24 cellular contexts compared by ENCODE assay signal in genomic region chr21:38775733-38776132, GRCh38.
"Had no signal": no experiment of that assay in that cellular context is flagged by ENCODE, and none has a peak within 500 bp of the region (broad histone marks: within the 10 kb centered on the region; RNA-seq: fewer than 3 reads in every experiment).

No MANE protein-coding gene starts in this region.

- H3K4me3 ChIP-seq: dorsolateral prefrontal cortex, prostate gland, upper lobe of right lung had no signal

- H3K4me1 Mint-ChIP-seq: WTC11 had no signal

- H3K9me3 ChIP-seq: prostate gland, upper lobe of right lung had no signal

- H3K4me3 Mint-ChIP-seq: activated CD4-positive, alpha-beta memory T cell treated with anti-CD3 and anti-CD28 coated beads for 36 hours; activated CD4-positive, alpha-beta T cell treated with anti-CD3 and anti-CD28 coated beads for 36 hours; activated CD8-positive, alpha-beta memory T cell treated with anti-CD3 and anti-CD28 coated beads, Interleukin-2, amount 10 ng/mL, durations not matched to agents 7 days and 5 days; activated naive CD8-positive, alpha-beta T cell; brain; endodermal cell; memory B cell; stimulated activated naive CD8-positive, alpha-beta T cell treated with anti-CD3 and anti-CD28 coated beads, Interleukin-15, amount 100 ng/mL, for 72 hours; WTC11 had no signal

- DNase-seq: activated CD4-positive, alpha-beta memory T cell treated with anti-CD3 and anti-CD28 coated beads for 36 hours; activated CD4-positive, alpha-beta T cell treated with anti-CD3 and anti-CD28 coated beads for 36 hours; activated CD8-positive, alpha-beta memory T cell treated with anti-CD3 and anti-CD28 coated beads, Interleukin-2, amount 10 ng/mL, durations not matched to agents 7 days and 5 days; amniotic stem cell; caudate nucleus; dorsolateral prefrontal cortex; endodermal cell; head of caudate nucleus; kidney glomerular epithelial cell; left ventricle myocardium superior; naive B cell; right cardiac atrium; small intestine; stimulated activated CD4-positive, alpha-beta T cell treated with anti-CD3 and anti-CD28 coated beads, Interleukin-4, amount 100 ng/mL, for 1 hour; stimulated activated naive CD8-positive, alpha-beta T cell treated with anti-CD3 and anti-CD28 coated beads, Interleukin-15, amount 100 ng/mL, for 72 hours; upper lobe of right lung had no signal

- ATAC-seq: activated CD4-positive, alpha-beta T cell treated with anti-CD3 and anti-CD28 coated beads for 36 hours; activated CD8-positive, alpha-beta memory T cell treated with anti-CD3 and anti-CD28 coated beads, Interleukin-2, amount 10 ng/mL, durations not matched to agents 7 days and 5 days; left ventricle myocardium superior; stimulated activated naive CD8-positive, alpha-beta T cell treated with anti-CD3 and anti-CD28 coated beads, Interleukin-15, amount 100 ng/mL, for 72 hours; upper lobe of right lung; WTC11 had no signal

- H3K27me3 Mint-ChIP-seq: activated CD8-positive, alpha-beta memory T cell treated with anti-CD3 and anti-CD28 coated beads, Interleukin-2, amount 10 ng/mL, durations not matched to agents 7 days and 5 days; activated naive CD8-positive, alpha-beta T cell; stimulated activated naive CD8-positive, alpha-beta T cell treated with anti-CD3 and anti-CD28 coated beads, Interleukin-15, amount 100 ng/mL, for 72 hours had no signal

- H3K27me3 ChIP-seq: upper lobe of right lung had no signal

- H3K36me3 Mint-ChIP-seq: brain had no signal

- H3K27ac ChIP-seq: dorsolateral prefrontal cortex, epithelial cell of prostate, prostate gland, upper lobe of right lung had no signal

- H3K4me1 ChIP-seq: prostate gland had no signal

- FAIRE-seq: frontal cortex, small intestine, TTC549 had no signal

- H3K36me3 ChIP-seq: prostate gland, upper lobe of right lung had no signal

- H3K27ac Mint-ChIP-seq: activated CD4-positive, alpha-beta memory T cell treated with anti-CD3 and anti-CD28 coated beads for 36 hours; activated CD4-positive, alpha-beta T cell treated with anti-CD3 and anti-CD28 coated beads for 36 hours; activated CD8-positive, alpha-beta memory T cell treated with anti-CD3 and anti-CD28 coated beads, Interleukin-2, amount 10 ng/mL, durations not matched to agents 7 days and 5 days; activated naive CD8-positive, alpha-beta T cell; brain; endodermal cell; memory B cell; stimulated activated naive CD8-positive, alpha-beta T cell treated with anti-CD3 and anti-CD28 coated beads, Interleukin-15, amount 100 ng/mL, for 72 hours; WTC11 had no signal
